Comparison of ENCODE assay signal across 34 cellular contexts in genomic region chr1:117189726-117190125, GRCh38. TPM values are rescaled to one million over a fixed set of nuclear protein-coding genes. Genes with fewer than 3 reads are reported as not detected.
"Had no signal": no experiment of that assay in that cellular context is flagged by ENCODE, and none has a peak within 500 bp of the region (broad histone marks: within the 10 kb centered on the region; RNA-seq: fewer than 3 reads in every experiment).

No MANE protein-coding gene starts in this region.

- H3K27ac ChIP-seq: ovary, parathyroid adenoma, psoas muscle, right lobe of liver, sigmoid colon, skin epidermis, spleen, suprapubic skin, testis, tibial artery, transverse colon, upper lobe of right lung, uterus had no signal

- H3K27ac Mint-ChIP-seq: naive thymus-derived CD8-positive, alpha-beta T cell; natural killer cell treated with Interleukin-12 subunit alpha and Interleukin-12 subunit beta and Interleukin-15 and Interleukin-18, amount 100 ng/mL, for 72 hours; nephron progenitor cell; progenitor cell of endocrine pancreas; stimulated activated memory B cell treated with anti-CD40 and anti-IgM and Interleukin-4, amounts not matched to agents 10 μg/mL and 1 μg/mL and 100 μg/mL, for 72 hours; stimulated activated naive CD8-positive, alpha-beta T cell treated with anti-CD3 and anti-CD28 coated beads, Interleukin-15, amount 100 ng/mL, for 72 hours; type B pancreatic cell had no signal

- H3K9me3 ChIP-seq: ovary, right lobe of liver, sigmoid colon, suprapubic skin, testis, tibial artery, transverse colon, upper lobe of right lung, uterus had no signal

- H3K9ac ChIP-seq: parathyroid adenoma had no signal

- H3K4me1 ChIP-seq: parathyroid adenoma, psoas muscle, right lobe of liver, sigmoid colon, spleen, suprapubic skin, tibial artery, transverse colon, upper lobe of right lung, uterus had no signal

- H3K4me2 ChIP-seq: smooth muscle cell had no signal

- H3K27me3 Mint-ChIP-seq: progenitor cell of endocrine pancreas, type B pancreatic cell had no signal

- H3K27me3 ChIP-seq: ovary, right lobe of liver, sigmoid colon, spleen, suprapubic skin, testis, tibial artery, transverse colon, upper lobe of right lung, uterus had no signal

- H3K79me2 ChIP-seq: parathyroid adenoma had no signal

- H3K9me3 Mint-ChIP-seq: natural killer cell treated with Interleukin-12 subunit alpha and Interleukin-12 subunit beta and Interleukin-15 and Interleukin-18, amount 100 ng/mL, for 72 hours had no signal

- H2AFZ ChIP-seq: parathyroid adenoma had no signal

- DNase-seq: naive thymus-derived CD8-positive, alpha-beta T cell; nephron progenitor cell; occipital lobe; ovary; posterior cingulate gyrus; psoas muscle; right cardiac atrium; right lobe of liver; sigmoid colon; spleen; stimulated activated CD4-positive, alpha-beta T cell treated with anti-CD3 and anti-CD28 coated beads, Interleukin-12 subunit alpha, Interleukin-12 subunit beta, amount 100 ng/mL, for 4 hours; stimulated activated CD4-positive, alpha-beta T cell treated with anti-CD3 and anti-CD28 coated beads, Interleukin-1b, Interleukin-23, amount 100 ng/mL, for 48 hours; stimulated activated CD4-positive, alpha-beta T cell treated with anti-CD3 and anti-CD28 coated beads, Interleukin-4, amount 100 ng/mL, for 1 hour; stimulated activated CD4-positive, alpha-beta T cell treated with anti-CD3 and anti-CD28 coated beads, Interleukin-4, amount 100 ng/mL, for 4 hours; stimulated activated CD8-positive, alpha-beta memory T cell treated with anti-CD3 and anti-CD28 coated beads, Interleukin-4, amount 100 ng/mL, for 48 hours; stimulated activated naive CD4-positive, alpha-beta T cell; stimulated activated naive CD8-positive, alpha-beta T cell treated with anti-CD3 and anti-CD28 coated beads, Interleukin-15, amount 100 ng/mL, for 72 hours; stimulated activated naive CD8-positive, alpha-beta T cell treated with anti-CD3 and anti-CD28 coated beads, Interleukin-15, Interleukin-2, amounts not matched to agents 100 U/mL and 50 U/mL, for 24 hours; substantia nigra; testis; tibial artery; transverse colon; upper lobe of right lung; uterus had no signal

- H3K4me1 Mint-ChIP-seq: naive thymus-derived CD8-positive, alpha-beta T cell; stimulated activated memory B cell treated with anti-CD40 and anti-IgM and Interleukin-4, amounts not matched to agents 10 μg/mL and 1 μg/mL and 100 μg/mL, for 72 hours; stimulated activated naive CD8-positive, alpha-beta T cell treated with anti-CD3 and anti-CD28 coated beads, Interleukin-15, amount 100 ng/mL, for 72 hours had no signal

- H3K4me3 ChIP-seq: ovary, psoas muscle, right lobe of liver, sigmoid colon, skin epidermis, smooth muscle cell, spleen, suprapubic skin, testis, tibial artery, transverse colon, upper lobe of right lung, uterus had no signal

- H3K36me3 Mint-ChIP-seq: natural killer cell treated with Interleukin-12 subunit alpha and Interleukin-12 subunit beta and Interleukin-15 and Interleukin-18, amount 100 ng/mL, for 72 hours; stimulated activated memory B cell treated with anti-CD40 and anti-IgM and Interleukin-4, amounts not matched to agents 10 μg/mL and 1 μg/mL and 100 μg/mL, for 72 hours had no signal

- ATAC-seq: naive thymus-derived CD8-positive, alpha-beta T cell; psoas muscle; right cardiac atrium; right lobe of liver; stimulated activated naive CD8-positive, alpha-beta T cell treated with anti-CD3 and anti-CD28 coated beads, Interleukin-15, amount 100 ng/mL, for 72 hours; stimulated activated naive CD8-positive, alpha-beta T cell treated with anti-CD3 and anti-CD28 coated beads, Interleukin-15, Interleukin-2, amounts not matched to agents 100 U/mL and 50 U/mL, for 24 hours; upper lobe of right lung had no signal

- H3K36me3 ChIP-seq: ovary, right lobe of liver, sigmoid colon, spleen, suprapubic skin, tibial artery, transverse colon, upper lobe of right lung, uterus had no signal

- H3K4me3 Mint-ChIP-seq: naive thymus-derived CD8-positive, alpha-beta T cell; natural killer cell treated with Interleukin-12 subunit alpha and Interleukin-12 subunit beta and Interleukin-15 and Interleukin-18, amount 100 ng/mL, for 72 hours; nephron progenitor cell; neural crest cell; stimulated activated memory B cell treated with anti-CD40 and anti-IgM and Interleukin-4, amounts not matched to agents 10 μg/mL and 1 μg/mL and 100 μg/mL, for 72 hours; stimulated activated naive CD8-positive, alpha-beta T cell treated with anti-CD3 and anti-CD28 coated beads, Interleukin-15, amount 100 ng/mL, for 72 hours; type B pancreatic cell had no signal

RNA-seq across cellular contexts. Expression of gene VTCN1, which starts 21.0 kb away (rescaled TPM):
- total RNA-seq: naive thymus-derived CD8-positive, alpha-beta T cell; natural killer cell treated with Interleukin-12 subunit alpha and Interleukin-12 subunit beta and Interleukin-15 and Interleukin-18, amount 100 ng/mL, for 72 hours; osteoblast; sigmoid colon; spleen; transverse colon; upper lobe of right lung had no signal
- polyA plus RNA-seq: naive thymus-derived CD8-positive, alpha-beta T cell; sigmoid colon; spleen had no signal
